In the genomic region with DNA sequence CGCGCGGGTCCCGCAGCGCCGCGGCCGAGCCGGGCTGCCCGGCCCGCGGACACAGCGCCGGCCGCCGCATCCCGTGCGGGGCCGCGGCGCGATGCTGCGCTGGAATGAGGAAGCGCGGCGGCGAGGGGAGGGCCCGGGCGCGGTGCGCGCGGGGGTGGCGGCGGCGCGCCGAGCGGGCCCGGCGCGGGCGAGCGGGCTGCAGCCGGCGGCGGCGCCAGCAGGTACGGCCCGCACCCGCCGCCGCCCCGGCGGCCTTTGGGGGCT, we compare ENCODE assay signal across 9 cellular contexts. TPM values are rescaled to one million over a fixed set of nuclear protein-coding genes. Genes with fewer than 3 reads are reported as not detected.
A peak's percentile ranks its signal among the peaks of the same experiment; 100 is the strongest.
DNase-seq lines count a peak whose midpoint lies in the region; ATAC-seq and TF ChIP-seq lines count a peak whose summit lies in the region.
"Had no signal": no experiment of that assay in that cellular context is flagged by ENCODE, and none has a peak within 500 bp of the region (broad histone marks: within the 10 kb centered on the region; RNA-seq: fewer than 3 reads in every experiment).

No MANE protein-coding gene starts in this region.

- no peaks in the 10 kb centered on the region for H4K20me1 ChIP-seq in MM.1S (ENCODE audit: insufficient read depth, low read length)

- no peak overlapping the region for H2AFZ ChIP-seq in MM.1S (ENCODE audit: low read length)

- no peaks in the 10 kb centered on the region for H3K9me2 ChIP-seq in MM.1S (replicated peaks; ENCODE audit: insufficient read depth, low read length)

- TF ChIP-seq CTCF in GM06990 (IDR thresholded peaks at IDR 0.05; ENCODE audit: insufficient read depth, low read length, poor library complexity, severe bottlenecking) (no peak), MM.1S (IDR thresholded peaks at IDR 0.05; ENCODE audit: low read length) (no peak), gastroesophageal sphincter (IDR thresholded peaks at IDR 0.05) (no peak)

- TF ChIP-seq EP300 in gastroesophageal sphincter (IDR thresholded peaks at IDR 0.05): no peak

- no peak overlapping the region for H3K4me2 ChIP-seq in MM.1S (ENCODE audit: low read depth, low read length)

- WGBS in gastroesophageal sphincter (ENCODE audit: low coverage in 1 of 2), 2 donors: no CpG with 5 or more reads among the region's 55 CpGs

- ATAC-seq in GM21515 (IDR thresholded peaks at IDR 0.05; ENCODE audit: unreplicated experiment) (peak; percentile 18), gastroesophageal sphincter (no peak)
- peak; percentile 8 for ATAC-seq in stimulated activated naive CD8-positive, alpha-beta T cell treated with anti-CD3 and anti-CD28 coated beads, Interleukin-15, Interleukin-2, amounts not matched to agents 100 U/mL and 50 U/mL, for 24 hours

- peak overlapping the region; percentile 85 for H3K4me3 ChIP-seq in GM06990 (replicated peaks; ENCODE audit: low read depth, low read length)
- H3K4me3 ChIP-seq in MM.1S (ENCODE audit: low read length): peak overlapping the region; percentile 88
- peak overlapping the region; percentile 10 to 53 for H3K4me3 ChIP-seq in gastroesophageal sphincter

- H3K9me3 ChIP-seq in MM.1S (replicated peaks; ENCODE audit: insufficient read depth, low read length) (no peaks in the 10 kb centered on the region), gastroesophageal sphincter (no peaks in the 10 kb centered on the region)

- H3K9ac ChIP-seq in MM.1S (ENCODE audit: low read length): peak overlapping the region; percentile 60; the same call in 1 of the 2 replicates

- H3K36me3 ChIP-seq in GM06990 (ENCODE audit: control insufficient read depth, insufficient read depth, low read length): no peaks in the 10 kb centered on the region
- no peaks in the 10 kb centered on the region for H3K36me3 ChIP-seq in MM.1S (replicated peaks; ENCODE audit: insufficient read depth, low read length)
- H3K36me3 ChIP-seq in gastroesophageal sphincter: no peaks in the 10 kb centered on the region

- TF ChIP-seq POLR2A in gastroesophageal sphincter (IDR thresholded peaks at IDR 0.05): no peak

- H3K27me3 ChIP-seq in GM06990 (replicated peaks; ENCODE audit: control insufficient read depth, insufficient read depth, low read length) (no peaks in the 10 kb centered on the region), MM.1S (replicated peaks; ENCODE audit: insufficient read depth, low read length) (no peaks in the 10 kb centered on the region), gastroesophageal sphincter (peaks cover 67% of the 10 kb centered on the region)

- no peak overlapping the region for H3K27ac ChIP-seq in MM.1S (ENCODE audit: low read length)
- H3K27ac ChIP-seq in gastroesophageal sphincter: peak overlapping the region in 1 of 4 donors; percentile 66
- H3K27ac ChIP-seq: epithelial cell of prostate had no signal

- DNase-seq in GM06990 (ENCODE audit: extremely low read depth, insufficient read length) (no peak), MM.1S (no peak), medulla oblongata (ENCODE audit: extremely low spot score) (no peak), COLO829 (ENCODE audit: low spot score) (no peak)
- no peak for DNase-seq in stimulated activated naive CD8-positive, alpha-beta T cell treated with anti-CD3 and anti-CD28 coated beads, Interleukin-15, Interleukin-2, amounts not matched to agents 100 U/mL and 50 U/mL, for 24 hours
- DNase-seq in stimulated activated CD4-positive, alpha-beta T cell treated with anti-CD3 and anti-CD28 coated beads, Interleukin-4, amount 100 ng/mL, for 1 hour: no peak

- peaks cover 34% of the 10 kb centered on the region for H3F3A ChIP-seq in MM.1S (ENCODE audit: insufficient read depth, low read length)

- H3K4me1 ChIP-seq in MM.1S (ENCODE audit: low read length): peaks cover 6% of the 10 kb centered on the region
- peaks cover 0 to 13% (median 0%) of the 10 kb centered on the region in 3 donors for H3K4me1 ChIP-seq in gastroesophageal sphincter

- H3K79me2 ChIP-seq in MM.1S (ENCODE audit: low read length): peaks cover 49% of the 10 kb centered on the region

RNA-seq across cellular contexts. Expression of a gene that starts 0.7 kb away (rescaled TPM):
- total RNA-seq in gastroesophageal sphincter: 10 to 100 TPM in 1 of 4 donors, 1 to 10 TPM in 3; 2.5 to 14.1 (median 5.9) TPM

Comparison
In these comparisons a context has a peak if more than half of its experiments do, and no peak if none do; other contexts are left out.
1. H3K4me3 ChIP-seq: peak in every context shown above with its lines; median percentile 88 in MM.1S; 85 in GM06990; 32 in gastroesophageal sphincter.